In the genomic region with DNA sequence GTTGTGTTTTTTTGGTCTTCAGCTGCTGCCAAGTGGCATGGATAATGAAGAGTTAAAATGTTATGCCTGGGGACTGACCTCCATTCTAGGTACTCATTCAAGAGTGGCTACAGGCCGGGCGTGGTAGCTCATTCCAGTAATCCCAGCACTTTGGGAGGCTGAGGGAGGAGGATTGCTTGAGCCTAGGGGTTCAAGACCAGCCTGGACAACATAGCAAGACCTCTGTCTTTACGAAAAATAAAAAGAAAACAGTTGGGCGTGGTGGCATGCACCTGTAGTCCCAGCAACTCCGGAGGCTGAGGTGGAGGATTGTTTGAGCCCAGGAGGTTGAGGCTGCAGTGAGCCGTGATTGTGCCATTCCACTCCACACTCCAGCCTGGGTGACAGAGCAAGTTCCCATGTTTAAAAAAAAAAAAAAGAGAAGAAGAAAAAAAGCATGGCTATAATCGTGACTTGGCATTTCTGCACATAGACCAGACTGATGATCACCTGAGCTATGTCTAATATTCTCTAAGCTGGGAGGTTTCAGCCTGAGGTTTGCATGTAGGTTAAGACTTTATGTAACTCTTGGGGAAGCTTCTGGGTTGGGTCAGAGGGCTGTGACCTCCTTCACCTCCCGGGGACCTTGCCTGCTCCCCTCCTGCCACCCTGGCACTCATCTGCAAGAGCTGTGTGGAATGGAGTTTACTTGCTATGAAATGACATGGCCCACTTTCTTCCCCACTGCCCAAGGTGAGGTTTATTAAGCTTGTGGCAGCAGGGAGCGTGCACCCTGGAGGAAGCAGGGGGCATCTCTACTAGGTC, we compare ENCODE assay signal across 2 cellular contexts.
A peak's percentile ranks its signal among the peaks of the same experiment; 100 is the strongest.
TF ChIP-seq lines count a peak whose summit lies in the region.

No MANE protein-coding gene starts in this region.

TF ChIP-seq in SK-N-SH treated with all-trans-retinoic acid at 6 μM for 48 hours, 23 proteins besides CTCF, POLR2A, EP300 and RAD21 (continued from another document):
- TF ChIP-seq TSHZ2 (CRISPR knock-in tag; IDR thresholded peaks at IDR 0.05) = no peak
- TF ChIP-seq ZNF70 (CRISPR knock-in tag; IDR thresholded peaks at IDR 0.05) = no peak
- TF ChIP-seq ESRRG (CRISPR knock-in tag; IDR thresholded peaks at IDR 0.05) = peak; percentile 33; the same call in 1 of the 2 replicates
- TF ChIP-seq, protein P1, sequence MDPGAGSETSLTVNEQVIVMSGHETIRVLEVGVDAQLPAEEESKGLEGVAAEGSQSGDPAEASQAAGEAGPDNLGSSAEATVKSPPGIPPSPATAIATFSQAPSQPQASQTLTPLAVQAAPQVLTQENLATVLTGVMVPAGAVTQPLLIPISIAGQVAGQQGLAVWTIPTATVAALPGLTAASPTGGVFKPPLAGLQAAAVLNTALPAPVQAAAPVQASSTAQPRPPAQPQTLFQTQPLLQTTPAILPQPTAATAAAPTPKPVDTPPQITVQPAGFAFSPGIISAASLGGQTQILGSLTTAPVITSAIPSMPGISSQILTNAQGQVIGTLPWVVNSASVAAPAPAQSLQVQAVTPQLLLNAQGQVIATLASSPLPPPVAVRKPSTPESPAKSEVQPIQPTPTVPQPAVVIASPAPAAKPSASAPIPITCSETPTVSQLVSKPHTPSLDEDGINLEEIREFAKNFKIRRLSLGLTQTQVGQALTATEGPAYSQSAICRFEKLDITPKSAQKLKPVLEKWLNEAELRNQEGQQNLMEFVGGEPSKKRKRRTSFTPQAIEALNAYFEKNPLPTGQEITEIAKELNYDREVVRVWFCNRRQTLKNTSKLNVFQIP (CRISPR knock-in tag; IDR thresholded peaks at IDR 0.05; ENCODE audit: borderline replicate concordance, low read depth) = no peak
- TF ChIP-seq ZC3H10 (CRISPR knock-in tag; IDR thresholded peaks at IDR 0.05) = peak; percentile 81
- no peak for TF ChIP-seq PPARA (CRISPR knock-in tag; IDR thresholded peaks at IDR 0.05; ENCODE audit: borderline replicate concordance)
- TF ChIP-seq ZFP30 (CRISPR knock-in tag; IDR thresholded peaks at IDR 0.05) = 0 out of 2 replicates have a peak, but pooled peaks have one; percentile 17
- TF ChIP-seq PATZ1 (CRISPR knock-in tag; IDR thresholded peaks at IDR 0.05; ENCODE audit: borderline replicate concordance) = peak; percentile 90

TF ChIP-seq in SK-N-SH, 30 proteins besides CTCF, POLR2A, EP300 and RAD21 (continued from another document):
- TF ChIP-seq SMC3 (IDR thresholded peaks at IDR 0.05; ENCODE audit: low read depth, low read length) = no peak
- no peak for TF ChIP-seq TCF12 (IDR thresholded peaks at IDR 0.05)
- TF ChIP-seq YY1 (IDR thresholded peaks at IDR 0.05; ENCODE audit: low read depth) = no peak
- TF ChIP-seq, protein P2, sequence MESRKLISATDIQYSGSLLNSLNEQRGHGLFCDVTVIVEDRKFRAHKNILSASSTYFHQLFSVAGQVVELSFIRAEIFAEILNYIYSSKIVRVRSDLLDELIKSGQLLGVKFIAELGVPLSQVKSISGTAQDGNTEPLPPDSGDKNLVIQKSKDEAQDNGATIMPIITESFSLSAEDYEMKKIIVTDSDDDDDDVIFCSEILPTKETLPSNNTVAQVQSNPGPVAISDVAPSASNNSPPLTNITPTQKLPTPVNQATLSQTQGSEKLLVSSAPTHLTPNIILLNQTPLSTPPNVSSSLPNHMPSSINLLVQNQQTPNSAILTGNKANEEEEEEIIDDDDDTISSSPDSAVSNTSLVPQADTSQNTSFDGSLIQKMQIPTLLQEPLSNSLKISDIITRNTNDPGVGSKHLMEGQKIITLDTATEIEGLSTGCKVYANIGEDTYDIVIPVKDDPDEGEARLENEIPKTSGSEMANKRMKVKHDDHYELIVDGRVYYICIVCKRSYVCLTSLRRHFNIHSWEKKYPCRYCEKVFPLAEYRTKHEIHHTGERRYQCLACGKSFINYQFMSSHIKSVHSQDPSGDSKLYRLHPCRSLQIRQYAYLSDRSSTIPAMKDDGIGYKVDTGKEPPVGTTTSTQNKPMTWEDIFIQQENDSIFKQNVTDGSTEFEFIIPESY (IDR thresholded peaks at IDR 0.05; ENCODE audit: borderline replicate concordance, low read depth) = no peak
- no peak for TF ChIP-seq REST (IDR thresholded peaks at IDR 0.05; ENCODE audit: low read depth, low read length)
- TF ChIP-seq MXI1 (IDR thresholded peaks at IDR 0.05; ENCODE audit: low read depth, low read length) = no peak
- TF ChIP-seq GATA2 (CRISPR knock-in tag; IDR thresholded peaks at IDR 0.05) = no peak
- TF ChIP-seq, protein P3, sequence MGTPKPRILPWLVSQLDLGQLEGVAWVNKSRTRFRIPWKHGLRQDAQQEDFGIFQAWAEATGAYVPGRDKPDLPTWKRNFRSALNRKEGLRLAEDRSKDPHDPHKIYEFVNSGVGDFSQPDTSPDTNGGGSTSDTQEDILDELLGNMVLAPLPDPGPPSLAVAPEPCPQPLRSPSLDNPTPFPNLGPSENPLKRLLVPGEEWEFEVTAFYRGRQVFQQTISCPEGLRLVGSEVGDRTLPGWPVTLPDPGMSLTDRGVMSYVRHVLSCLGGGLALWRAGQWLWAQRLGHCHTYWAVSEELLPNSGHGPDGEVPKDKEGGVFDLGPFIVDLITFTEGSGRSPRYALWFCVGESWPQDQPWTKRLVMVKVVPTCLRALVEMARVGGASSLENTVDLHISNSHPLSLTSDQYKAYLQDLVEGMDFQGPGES (IDR thresholded peaks at IDR 0.05; ENCODE audit: low read depth, low read length) = no peak
- TF ChIP-seq MEF2A (IDR thresholded peaks at IDR 0.05; ENCODE audit: borderline replicate concordance, low read depth) = no peak
- TF ChIP-seq, protein P4, sequence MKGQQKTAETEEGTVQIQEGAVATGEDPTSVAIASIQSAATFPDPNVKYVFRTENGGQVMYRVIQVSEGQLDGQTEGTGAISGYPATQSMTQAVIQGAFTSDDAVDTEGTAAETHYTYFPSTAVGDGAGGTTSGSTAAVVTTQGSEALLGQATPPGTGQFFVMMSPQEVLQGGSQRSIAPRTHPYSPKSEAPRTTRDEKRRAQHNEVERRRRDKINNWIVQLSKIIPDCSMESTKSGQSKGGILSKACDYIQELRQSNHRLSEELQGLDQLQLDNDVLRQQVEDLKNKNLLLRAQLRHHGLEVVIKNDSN (IDR thresholded peaks at IDR 0.05; ENCODE audit: borderline replicate concordance, low read depth) = no peak
- no peak for TF ChIP-seq NRF1 (IDR thresholded peaks at IDR 0.05; ENCODE audit: low read depth, low read length)
- no peak for TF ChIP-seq TEAD4 (IDR thresholded peaks at IDR 0.05; ENCODE audit: borderline replicate concordance, insufficient read depth)
- TF ChIP-seq RCOR1 (IDR thresholded peaks at IDR 0.05; ENCODE audit: low read length) = no peak
